18 cellular contexts compared by ENCODE assay signal in the genomic region with DNA sequence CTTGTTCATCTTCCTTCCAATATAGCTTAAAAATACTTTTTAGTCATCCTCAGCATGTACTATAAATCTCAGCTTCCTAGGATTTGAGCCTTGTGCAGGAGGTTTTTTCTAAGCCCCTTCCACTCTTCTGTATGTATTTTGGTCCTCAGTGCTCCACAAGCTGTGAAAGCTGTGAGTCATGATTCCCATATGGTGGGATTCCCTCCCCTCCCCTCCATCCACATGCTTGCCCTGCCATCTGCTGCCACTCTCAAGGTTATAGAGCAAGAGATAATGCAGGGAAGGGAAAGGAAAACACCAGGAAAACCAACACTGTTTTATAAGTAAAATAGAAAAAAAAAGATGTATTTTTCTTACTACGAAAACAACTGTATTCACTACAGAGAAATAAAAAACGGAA.
"Had no signal": no experiment of that assay in that cellular context is flagged by ENCODE, and none has a peak within 500 bp of the region (broad histone marks: within the 10 kb centered on the region; RNA-seq: fewer than 3 reads in every experiment).

No MANE protein-coding gene starts in this region.

- H3K4me1 Mint-ChIP-seq: central memory CD8-positive, alpha-beta T cell; T-helper 17 cell had no signal

- H3K27me3 Mint-ChIP-seq: activated naive CD8-positive, alpha-beta T cell; progenitor cell of endocrine pancreas; T-helper 17 cell had no signal

- H3K36me3 ChIP-seq: brain microvascular endothelial cell, lower lobe of right lung, upper lobe of left lung had no signal

- H3K9me3 Mint-ChIP-seq: activated T-cell treated with anti-CD3 and anti-CD28 coated beads, Interleukin-2, amount 50 U/mL, for 72 hours; central memory CD8-positive, alpha-beta T cell; stimulated activated naive CD8-positive, alpha-beta T cell treated with anti-CD3 and anti-CD28 coated beads, Interleukin-15, Interleukin-2, amounts not matched to agents 100 ng/mL and 50 ng/mL, for 24 hours had no signal

- H3K27ac Mint-ChIP-seq: activated naive CD8-positive, alpha-beta T cell; activated T-cell treated with anti-CD3 and anti-CD28 coated beads, Interleukin-2, amount 50 U/mL, for 72 hours; nephron; progenitor cell of endocrine pancreas; stimulated activated naive CD8-positive, alpha-beta T cell treated with anti-CD3 and anti-CD28 coated beads, Interleukin-15, Interleukin-2, amounts not matched to agents 100 ng/mL and 50 ng/mL, for 24 hours; T-helper 17 cell; WTC11 had no signal

- H3K27ac ChIP-seq: brain microvascular endothelial cell, epithelial cell of prostate, lower lobe of right lung, upper lobe of left lung had no signal

- H3K4me3 ChIP-seq: lower lobe of right lung, upper lobe of left lung had no signal

- ATAC-seq: activated T-cell treated with anti-CD3 and anti-CD28 coated beads, Interleukin-2, amount 50 U/mL, for 72 hours; left cardiac atrium; lower lobe of right lung; right cardiac atrium; T-helper 17 cell; WTC11 had no signal

- H3K27me3 ChIP-seq: brain microvascular endothelial cell, upper lobe of left lung had no signal

- DNase-seq: activated CD4-positive, alpha-beta T cell treated with anti-CD3 and anti-CD28 coated beads for 4 hours; activated CD8-positive, alpha-beta memory T cell treated with anti-CD3 and anti-CD28 coated beads, Interleukin-2, amount 50 U/mL, for 48 hours; activated gamma-delta T cell; activated T-cell treated with anti-CD3 and anti-CD28 coated beads, Interleukin-2, amount 50 U/mL, for 72 hours; brain microvascular endothelial cell; left cardiac atrium; lower lobe of right lung; right cardiac atrium; small intestine; T-helper 17 cell; upper lobe of left lung had no signal

- H3K9me3 ChIP-seq: lower lobe of right lung, upper lobe of left lung had no signal

- H3K36me3 Mint-ChIP-seq: activated naive CD8-positive, alpha-beta T cell had no signal

- H3K4me3 Mint-ChIP-seq: activated naive CD8-positive, alpha-beta T cell; activated T-cell treated with anti-CD3 and anti-CD28 coated beads, Interleukin-2, amount 50 U/mL, for 72 hours; central memory CD8-positive, alpha-beta T cell; nephron; stimulated activated naive CD8-positive, alpha-beta T cell treated with anti-CD3 and anti-CD28 coated beads, Interleukin-15, Interleukin-2, amounts not matched to agents 100 ng/mL and 50 ng/mL, for 24 hours; T-helper 17 cell; WTC11 had no signal
